In genomic region chr17:81733507-81734404, GRCh38 we compare ENCODE assay signal across 8 cellular contexts.
DNase-seq lines count a peak whose midpoint lies in the region; ATAC-seq lines count a peak whose summit lies in the region.

No MANE protein-coding gene starts in this region.

- peaks cover 15% of the 10 kb centered on the region for H3K27me3 Mint-ChIP-seq in memory B cell

- ATAC-seq in HG03442 (IDR thresholded peaks at IDR 0.05; ENCODE audit: unreplicated experiment) (peak; percentile 44), memory B cell (ENCODE audit: low read depth) (peak; percentile 67), GM21390 (IDR thresholded peaks at IDR 0.05; ENCODE audit: unreplicated experiment) (no peak)

- peak; percentile 74 for DNase-seq in COLO668 (lab: John Stamatoyannopoulos, UW; ENCODE audit: unreplicated experiment)
- DNase-seq in NCI-H82 treated with DMSO at 0.1 percent for 48 hours (lab: John Stamatoyannopoulos, UW; ENCODE audit: unreplicated experiment): peak; percentile 30
- peak; percentile 81 to 84 for DNase-seq in activated CD4-positive, alpha-beta T cell treated with anti-CD3 and anti-CD28 coated beads, Interleukin-2, amount 50 U/mL, for 48 hours
- DNase-seq in ecto neural progenitor cell (ENCODE audit: low spot score): peak; percentile 92
- peak; percentile 50 to 59 for DNase-seq in memory B cell (ENCODE audit: low spot score in 2 of 2)
- peak; percentile 56 for DNase-seq in stimulated activated CD8-positive, alpha-beta memory T cell treated with anti-CD3 and anti-CD28 coated beads, Interleukin-4, amount 100 ng/mL, for 24 hours (ENCODE audit: low read depth)

- no peak overlapping the region for H3K4me3 Mint-ChIP-seq in memory B cell

- no peaks in the 10 kb centered on the region for H3K9me3 Mint-ChIP-seq in memory B cell

- no peaks in the 10 kb centered on the region for H3K36me3 Mint-ChIP-seq in memory B cell

- peaks cover 8% of the 10 kb centered on the region for H3K4me1 Mint-ChIP-seq in memory B cell

- H3K27ac Mint-ChIP-seq in memory B cell: no peak overlapping the region

Comparison
In these comparisons a context has a peak if more than half of its experiments do, and no peak if none do; other contexts are left out.
1. DNase-seq: peak in every context shown above with its lines; median percentile 92 in ecto neural progenitor cell; 82 in activated CD4-positive, alpha-beta T cell treated with anti-CD3 and anti-CD28 coated beads, Interleukin-2, amount 50 U/mL, for 48 hours; 74 in COLO668; 56 in stimulated activated CD8-positive, alpha-beta memory T cell treated with anti-CD3 and anti-CD28 coated beads, Interleukin-4, amount 100 ng/mL, for 24 hours; 54 in memory B cell; 30 in NCI-H82 treated with DMSO at 0.1 percent for 48 hours.